ENCODE assay signal across 8 cellular contexts in the genomic region with DNA sequence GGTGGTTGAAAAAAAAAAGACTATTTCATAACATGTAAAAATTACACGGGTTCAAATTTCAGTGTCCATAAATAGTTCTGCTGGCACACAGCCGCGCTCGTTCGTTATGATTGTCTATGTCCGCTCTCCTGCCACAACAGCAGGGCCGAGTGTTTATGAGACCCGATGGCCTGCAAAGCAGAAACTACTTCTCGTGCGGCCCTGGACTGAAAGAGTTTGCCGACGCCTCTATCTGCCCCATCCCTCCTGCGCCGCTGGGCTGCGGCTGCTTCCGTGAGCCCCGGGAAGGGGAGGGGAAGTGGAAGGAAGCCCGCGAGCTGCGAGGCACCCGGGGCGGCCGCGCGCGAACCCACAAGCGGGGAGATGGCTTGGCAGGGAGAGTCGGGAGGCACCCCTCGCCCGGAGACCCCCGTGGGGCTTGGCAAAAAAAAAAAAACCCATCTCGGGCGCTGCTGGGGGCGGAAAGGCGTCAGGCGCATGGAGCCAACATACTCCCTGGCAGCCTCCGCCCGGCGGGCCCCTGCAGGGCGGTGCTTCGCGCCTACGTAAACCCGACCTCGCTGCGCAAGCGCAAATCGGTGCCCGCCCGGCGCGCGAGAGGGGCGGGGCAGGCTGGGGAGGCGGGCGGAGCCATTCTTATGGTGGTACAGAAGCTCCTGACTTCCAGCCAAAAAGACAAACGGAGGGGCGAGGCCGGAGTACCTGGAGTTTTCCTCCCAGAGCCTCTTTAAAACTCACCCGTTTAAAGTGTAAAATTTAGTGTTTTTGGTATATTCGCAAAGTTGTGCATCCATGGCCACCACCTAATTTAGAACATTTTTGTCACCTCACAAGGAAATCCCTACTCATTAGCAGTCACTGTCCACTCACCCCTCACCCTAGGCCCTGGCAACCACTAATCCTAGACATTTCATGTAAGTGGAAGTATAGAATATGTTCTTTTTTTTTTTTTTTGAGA. TPM values are rescaled to one million over a fixed set of nuclear protein-coding genes. Genes with fewer than 3 reads are reported as not detected.
DNase-seq lines count a peak whose midpoint lies in the region; ATAC-seq and TF ChIP-seq lines count a peak whose summit lies in the region.

No MANE protein-coding gene starts in this region.

- H3K9me3 ChIP-seq in DOHH2 (ENCODE audit: control insufficient read depth, insufficient read depth, low read length) (peaks cover 6% of the 10 kb centered on the region), Karpas-422 (ENCODE audit: low read length) (0 out of 2 replicates have a peak, but pooled peaks cover 3% of the 10 kb centered on the region)

- H3K9me2 ChIP-seq in DOHH2 (replicated peaks; ENCODE audit: control insufficient read depth, low read length): no peaks in the 10 kb centered on the region
- no peaks in the 10 kb centered on the region for H3K9me2 ChIP-seq in Karpas-422 (replicated peaks; ENCODE audit: insufficient read depth, low read length)

- H3K36me3 Mint-ChIP-seq in activated T-helper 17 cell treated with anti-CD3 and anti-CD28 coated beads, Interleukin-2, amount 50 U/mL, for 72 hours (ENCODE audit: low read depth): no peaks in the 10 kb centered on the region
- H3K36me3 Mint-ChIP-seq in nephron (ENCODE audit: low read depth): no peaks in the 10 kb centered on the region

- H4K20me1 ChIP-seq in DOHH2 (ENCODE audit: control insufficient read depth, insufficient read depth, low read depth, low read length) (no peaks in the 10 kb centered on the region), Karpas-422 (ENCODE audit: insufficient read depth, low read depth, low read length) (no peaks in the 10 kb centered on the region)

- H2AFZ ChIP-seq in Karpas-422 (ENCODE audit: low read length): peak overlapping the region; percentile 79

- H3K4me2 ChIP-seq in DOHH2 (ENCODE audit: low read length) (peak overlapping the region; percentile 66), Karpas-422 (ENCODE audit: low read depth, low read length, poor library complexity, severe bottlenecking) (peak overlapping the region; percentile 96)

- H3K79me2 ChIP-seq in DOHH2 (ENCODE audit: control insufficient read depth, low read length) (no peaks in the 10 kb centered on the region), Karpas-422 (ENCODE audit: low read length) (no peaks in the 10 kb centered on the region)

- peak; percentile 86 for ATAC-seq in GM21825 (IDR thresholded peaks at IDR 0.05; ENCODE audit: unreplicated experiment)
- ATAC-seq in activated T-helper 17 cell treated with anti-CD3 and anti-CD28 coated beads, Interleukin-2, amount 50 U/mL, for 72 hours (replicated peaks): peak; percentile 98
- peak; percentile 95 for ATAC-seq in stimulated activated naive CD8-positive, alpha-beta T cell treated with anti-CD3 and anti-CD28 coated beads, Interleukin-15, Interleukin-2, amounts not matched to agents 100 U/mL and 50 U/mL, for 24 hours

- H3K4me3 ChIP-seq in DOHH2 (ENCODE audit: low read length) (peak overlapping the region; percentile 74), Karpas-422 (ENCODE audit: low read length) (peak overlapping the region; percentile 77)

- H3K36me3 ChIP-seq in DOHH2 (ENCODE audit: control insufficient read depth, low read length): no peaks in the 10 kb centered on the region
- no peaks in the 10 kb centered on the region for H3K36me3 ChIP-seq in Karpas-422 (ENCODE audit: insufficient read depth, low read length)

- H3K4me1 ChIP-seq in DOHH2 (ENCODE audit: control insufficient read depth, low read length): peaks cover 16% of the 10 kb centered on the region
- peaks cover 19% of the 10 kb centered on the region for H3K4me1 ChIP-seq in Karpas-422 (ENCODE audit: low read length)

- H3K27ac ChIP-seq in DOHH2 (ENCODE audit: low read depth, low read length): peak overlapping the region; percentile 53
- H3K27ac ChIP-seq in Karpas-422 (ENCODE audit: low read length): peak overlapping the region; percentile 91

- H3K4me3 Mint-ChIP-seq in activated T-helper 17 cell treated with anti-CD3 and anti-CD28 coated beads, Interleukin-2, amount 50 U/mL, for 72 hours: peak overlapping the region; percentile 85
- H3K4me3 Mint-ChIP-seq in nephron: peak overlapping the region; percentile 90 to 94 (median 90)

- H3F3A ChIP-seq in DOHH2 (ENCODE audit: control insufficient read depth, insufficient read depth): peaks cover 7% of the 10 kb centered on the region; the same call in 1 of the 2 replicates

- no peak for TF ChIP-seq CTCF in DOHH2 (IDR thresholded peaks at IDR 0.05; ENCODE audit: low read depth, low read length, poor library complexity, severe bottlenecking)
- TF ChIP-seq CTCF in nephron (IDR thresholded peaks at IDR 0.05; ENCODE audit: unreplicated experiment in 3 of 3): no peak

- peak overlapping the region; percentile 91 for H3K27ac Mint-ChIP-seq in activated T-helper 17 cell treated with anti-CD3 and anti-CD28 coated beads, Interleukin-2, amount 50 U/mL, for 72 hours
- H3K27ac Mint-ChIP-seq in nephron: peak overlapping the region; percentile 97 to 99 (median 99)

- DNase-seq in Karpas-422 (peak; percentile 96), RPMI7951 (ENCODE audit: low read depth) (peak; percentile 83), fibroblast of peridontal ligament (ENCODE audit: extremely low read depth) (peak; percentile 88)
- DNase-seq in stimulated activated naive CD8-positive, alpha-beta T cell treated with anti-CD3 and anti-CD28 coated beads, Interleukin-15, Interleukin-2, amounts not matched to agents 100 U/mL and 50 U/mL, for 24 hours: peak; percentile 95

- no peaks in the 10 kb centered on the region for H3K4me1 Mint-ChIP-seq in activated T-helper 17 cell treated with anti-CD3 and anti-CD28 coated beads, Interleukin-2, amount 50 U/mL, for 72 hours
- H3K4me1 Mint-ChIP-seq in nephron: peaks cover 5% of the 10 kb centered on the region

- peak overlapping the region; percentile 81 for H3K9ac ChIP-seq in Karpas-422 (ENCODE audit: low read length)

- peaks cover 15% of the 10 kb centered on the region for H3K27me3 ChIP-seq in DOHH2 (ENCODE audit: control insufficient read depth, low read length)
- no peaks in the 10 kb centered on the region for H3K27me3 ChIP-seq in Karpas-422 (ENCODE audit: low read length)

- H3K27me3 Mint-ChIP-seq in activated T-helper 17 cell treated with anti-CD3 and anti-CD28 coated beads, Interleukin-2, amount 50 U/mL, for 72 hours: peaks cover 8% of the 10 kb centered on the region
- H3K27me3 Mint-ChIP-seq in nephron (ENCODE audit: low read depth): peaks cover 1% of the 10 kb centered on the region

- H3K9me3 Mint-ChIP-seq in activated T-helper 17 cell treated with anti-CD3 and anti-CD28 coated beads, Interleukin-2, amount 50 U/mL, for 72 hours: no peaks in the 10 kb centered on the region
- H3K9me3 Mint-ChIP-seq in nephron: no peaks in the 10 kb centered on the region

RNA-seq across cellular contexts. Expression of a gene that starts 8.3 kb away (rescaled TPM):
- 4.4 and 18.1 TPM in 2 replicates for total RNA-seq in Karpas-422 (2014; rRNA removed; shearing (Covaris generic); ENCODE audit: low replicate concordance)
- 7.4 and 7.5 TPM in 2 replicates for total RNA-seq in RPMI7951 (2014; rRNA removed; shearing (Covaris generic))
- total RNA-seq in activated T-helper 17 cell treated with anti-CD3 and anti-CD28 coated beads, Interleukin-2, amount 50 U/mL, for 72 hours: 1 to 10 TPM; 9.7 to 9.8 TPM

RNA-seq across cellular contexts. Expression of a gene that starts 55.7 kb away (rescaled TPM):
- 36.3 and 65.4 TPM in 2 replicates for total RNA-seq in Karpas-422 (2014; rRNA removed; shearing (Covaris generic); ENCODE audit: low replicate concordance)
- total RNA-seq in RPMI7951 (2014; rRNA removed; shearing (Covaris generic)): 18.4 and 20.4 TPM in 2 replicates
- 100 to 1,000 TPM in 1 of 2 donors, 10 to 100 TPM in 1; 49.5 to 103 TPM for total RNA-seq in activated T-helper 17 cell treated with anti-CD3 and anti-CD28 coated beads, Interleukin-2, amount 50 U/mL, for 72 hours

Comparison
In these comparisons a context has a peak if more than half of its experiments do, and no peak if none do; other contexts are left out.
1. Peak in every context shown above with its lines: DNase-seq, ATAC-seq, H3K4me3 ChIP-seq and H3K27ac ChIP-seq.